In the genomic region with DNA sequence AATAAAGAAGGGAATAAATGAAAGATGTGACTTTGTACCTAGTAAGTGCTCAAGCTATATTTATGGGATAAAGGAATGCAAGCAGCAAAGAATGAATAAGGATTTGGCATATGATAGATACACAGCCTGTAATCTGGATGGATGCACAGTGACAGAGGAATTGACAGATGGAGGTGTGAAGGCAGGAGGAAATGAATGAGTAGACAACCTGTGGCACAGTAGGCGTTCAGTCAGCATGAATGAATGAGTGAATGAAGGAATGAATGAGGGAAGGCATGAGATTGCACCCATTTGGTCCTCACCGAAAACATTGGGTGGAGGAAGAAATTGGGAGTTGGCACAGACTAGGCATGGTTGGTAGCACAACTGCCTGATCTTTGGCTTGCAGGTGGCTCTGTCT, we compare ENCODE assay signal across 22 cellular contexts. TPM values are rescaled to one million over a fixed set of nuclear protein-coding genes. Genes with fewer than 3 reads are reported as not detected.
"Had no signal": no experiment of that assay in that cellular context is flagged by ENCODE, and none has a peak within 500 bp of the region (broad histone marks: within the 10 kb centered on the region; RNA-seq: fewer than 3 reads in every experiment).

No MANE protein-coding gene starts in this region.

- H3K4me1 ChIP-seq: SJCRH30 had no signal

- H3K27ac ChIP-seq: RWPE1, SJCRH30 had no signal

- H3K27me3 ChIP-seq: SJCRH30 had no signal

- H3K4me3 ChIP-seq: SJCRH30 had no signal

- H3K36me3 ChIP-seq: SJCRH30 had no signal

- ATAC-seq: Panc1, PC-3, SK-N-SH treated with all-trans-retinoic acid at 6 μM for 48 hours had no signal

- H3K9me3 ChIP-seq: SJCRH30 had no signal

- DNase-seq: KBM-7, MV-4-11, NCI-H1092, NCI-H1105 treated with DMSO at 0.1 percent for 48 hours, NCI-H1417 treated with DMSO at 0.1 percent for 48 hours, NCI-H187, NCI-H2029, NCI-H2081 treated with DMSO at 0.1 percent for 48 hours, NCI-H2171, NCI-H226, NCI-H510A, NCI-H524 treated with DMSO at 0.1 percent for 48 hours, NCI-H774, PC-3, SHP77, SJCRH30, T-helper 1 cell had no signal

RNA-seq across cellular contexts. Expression of gene GGN, which starts 18.2 kb away (rescaled TPM):
- total RNA-seq: OCI-LY7 had no signal
- polyA plus RNA-seq: IgD-negative memory B cell had no signal

RNA-seq across cellular contexts. Expression of gene SPRED3, which starts 18.9 kb away (rescaled TPM):
- polyA plus RNA-seq: IgD-negative memory B cell had no signal
